8 cellular contexts compared by ENCODE assay signal in genomic region chr7:99928994-99929729, GRCh38. TPM values are rescaled to one million over a fixed set of nuclear protein-coding genes. Genes with fewer than 3 reads are reported as not detected.
DNase-seq lines count a peak whose midpoint lies in the region; ATAC-seq and TF ChIP-seq lines count a peak whose summit lies in the region.

Gene GJC3 (minus strand): TSS chr7:99929620. CDS start chr7:99929620, 0 bp downstream.

- H3K36me3 ChIP-seq in GM23338 (ENCODE audit: insufficient read depth) = no peaks in the 10 kb centered on the region

- no peak within 1 kb of the TSS; the same call in 1 of the 2 replicates for H3K27ac ChIP-seq in GM23338 (ENCODE audit: low read depth)
- peak within 1 kb of the TSS; percentile 31 for H3K27ac ChIP-seq in temporal lobe (ENCODE audit: low read depth, low read length)

- CTCF ChIA-PET in activated CD4-positive, alpha-beta memory T cell treated with anti-CD3 and anti-CD28 coated beads for 36 hours (lab: Charles Lee) = interaction anchor here (1.0 to 3.8 kb wide), 10 partner anchors 10 to 132 kb away, joined by 3 to 21 read pairs (median 4); partner anchors contain the start of gene TRIM4

- TF ChIP-seq CTCF in GM23338 (conservative IDR thresholded peaks at IDR 0.05; ENCODE audit: low read depth in 2 of 2) (peak; percentile 54 to 82), mesothelial cell of epicardium (IDR thresholded peaks at IDR 0.05; ENCODE audit: unreplicated experiment) (no peak)

- H3K4me1 Mint-ChIP-seq in GM23338 = peaks cover 32% of the 10 kb centered on the region
- peaks cover 19% of the 10 kb centered on the region for H3K4me1 Mint-ChIP-seq in activated CD4-positive, alpha-beta memory T cell treated with anti-CD3 and anti-CD28 coated beads for 36 hours (ENCODE audit: low read depth)
- H3K4me1 Mint-ChIP-seq in mesothelial cell of epicardium = peaks cover 20% of the 10 kb centered on the region

- peak; percentile 98 for ATAC-seq in GM23338
- no peak for ATAC-seq in GM21619 (IDR thresholded peaks at IDR 0.05; ENCODE audit: unreplicated experiment)

- H3F3A ChIP-seq in GM23338 (replicated peaks; ENCODE audit: low read depth) = no peaks in the 10 kb centered on the region

- H3K9me3 Mint-ChIP-seq in GM23338 = no peaks in the 10 kb centered on the region
- H3K9me3 Mint-ChIP-seq in activated CD4-positive, alpha-beta memory T cell treated with anti-CD3 and anti-CD28 coated beads for 36 hours = no peaks in the 10 kb centered on the region
- H3K9me3 Mint-ChIP-seq in mesothelial cell of epicardium = no peaks in the 10 kb centered on the region

- H3K36me3 Mint-ChIP-seq in GM23338 (ENCODE audit: low read depth) = peaks cover 6% of the 10 kb centered on the region; the same call in 2 of the 3 replicates
- no peaks in the 10 kb centered on the region for H3K36me3 Mint-ChIP-seq in activated CD4-positive, alpha-beta memory T cell treated with anti-CD3 and anti-CD28 coated beads for 36 hours
- H3K36me3 Mint-ChIP-seq in mesothelial cell of epicardium = no peaks in the 10 kb centered on the region

- H3K9me2 ChIP-seq in GM23338 (ENCODE audit: insufficient read depth) = peaks cover 24% of the 10 kb centered on the region

- H3K79me2 ChIP-seq in GM23338 (replicated peaks; ENCODE audit: insufficient read depth) = no peaks in the 10 kb centered on the region

- intact Hi-C loops in activated CD4-positive, alpha-beta memory T cell treated with anti-CD3 and anti-CD28 coated beads for 36 hours (cut with micrococcal nuclease) = no loop called here

- H3K27ac Mint-ChIP-seq in GM23338 (no peak within 1 kb of the TSS), mesothelial cell of epicardium (no peak within 1 kb of the TSS)
- no peak within 1 kb of the TSS for H3K27ac Mint-ChIP-seq in activated CD4-positive, alpha-beta memory T cell treated with anti-CD3 and anti-CD28 coated beads for 36 hours

- H3K4me3 ChIP-seq in GM23338 = peak within 1 kb of the TSS; percentile 49

- H4K20me1 ChIP-seq in GM23338 (replicated peaks; ENCODE audit: insufficient read depth) = no peaks in the 10 kb centered on the region

- peak; percentile 54 to 58 for DNase-seq in AML-193 (lab: John Stamatoyannopoulos, UW)
- peak; percentile 84 for DNase-seq in GM23338 (ENCODE audit: low spot score)
- DNase-seq in NCI-H510A treated with DMSO at 0.1 percent for 48 hours (lab: John Stamatoyannopoulos, UW) = peak; percentile 32
- peak; percentile 63 for DNase-seq in activated CD4-positive, alpha-beta memory T cell treated with anti-CD3 and anti-CD28 coated beads for 36 hours
- DNase-seq in epidermal melanocyte (ENCODE audit: insufficient read length, low spot score) = peak; percentile 82
- peak; percentile 27 to 47 for DNase-seq in mesothelial cell of epicardium (ENCODE audit: low spot score in 2 of 2, unreplicated experiment in 2 of 2)

- POLR2A ChIA-PET in activated CD4-positive, alpha-beta memory T cell treated with anti-CD3 and anti-CD28 coated beads for 36 hours (lab: Charles Lee) = interaction anchor here (1.0 to 1.8 kb wide), 2 partner anchors 10 kb away, joined by 3 to 11 read pairs; partner anchors contain the start of gene TRIM4

- H3K27me3 Mint-ChIP-seq in GM23338 (ENCODE audit: insufficient read depth, low read depth, poor library complexity) (peaks cover 12% of the 10 kb centered on the region), mesothelial cell of epicardium (ENCODE audit: low read depth) (peaks cover 45% of the 10 kb centered on the region)
- peaks cover 11% of the 10 kb centered on the region for H3K27me3 Mint-ChIP-seq in activated CD4-positive, alpha-beta memory T cell treated with anti-CD3 and anti-CD28 coated beads for 36 hours

- no peaks in the 10 kb centered on the region for H3K27me3 ChIP-seq in GM23338 (ENCODE audit: insufficient read depth)

- H2AFZ ChIP-seq in GM23338 = peak within 1 kb of the TSS; percentile 48

- H3K4me2 ChIP-seq in GM23338 = peak within 1 kb of the TSS; percentile 70

- peak within 1 kb of the TSS; percentile 65 for H3K4me3 Mint-ChIP-seq in GM23338
- H3K4me3 Mint-ChIP-seq in activated CD4-positive, alpha-beta memory T cell treated with anti-CD3 and anti-CD28 coated beads for 36 hours = peak within 1 kb of the TSS; percentile 68
- H3K4me3 Mint-ChIP-seq in mesothelial cell of epicardium = peak within 1 kb of the TSS; percentile 57

- peaks cover 9% of the 10 kb centered on the region for H3K4me1 ChIP-seq in GM23338 (ENCODE audit: insufficient read depth)

TF ChIP-seq in GM23338, 12 proteins besides CTCF, POLR2A, EP300 and RAD21:
- TF ChIP-seq, protein P1, sequence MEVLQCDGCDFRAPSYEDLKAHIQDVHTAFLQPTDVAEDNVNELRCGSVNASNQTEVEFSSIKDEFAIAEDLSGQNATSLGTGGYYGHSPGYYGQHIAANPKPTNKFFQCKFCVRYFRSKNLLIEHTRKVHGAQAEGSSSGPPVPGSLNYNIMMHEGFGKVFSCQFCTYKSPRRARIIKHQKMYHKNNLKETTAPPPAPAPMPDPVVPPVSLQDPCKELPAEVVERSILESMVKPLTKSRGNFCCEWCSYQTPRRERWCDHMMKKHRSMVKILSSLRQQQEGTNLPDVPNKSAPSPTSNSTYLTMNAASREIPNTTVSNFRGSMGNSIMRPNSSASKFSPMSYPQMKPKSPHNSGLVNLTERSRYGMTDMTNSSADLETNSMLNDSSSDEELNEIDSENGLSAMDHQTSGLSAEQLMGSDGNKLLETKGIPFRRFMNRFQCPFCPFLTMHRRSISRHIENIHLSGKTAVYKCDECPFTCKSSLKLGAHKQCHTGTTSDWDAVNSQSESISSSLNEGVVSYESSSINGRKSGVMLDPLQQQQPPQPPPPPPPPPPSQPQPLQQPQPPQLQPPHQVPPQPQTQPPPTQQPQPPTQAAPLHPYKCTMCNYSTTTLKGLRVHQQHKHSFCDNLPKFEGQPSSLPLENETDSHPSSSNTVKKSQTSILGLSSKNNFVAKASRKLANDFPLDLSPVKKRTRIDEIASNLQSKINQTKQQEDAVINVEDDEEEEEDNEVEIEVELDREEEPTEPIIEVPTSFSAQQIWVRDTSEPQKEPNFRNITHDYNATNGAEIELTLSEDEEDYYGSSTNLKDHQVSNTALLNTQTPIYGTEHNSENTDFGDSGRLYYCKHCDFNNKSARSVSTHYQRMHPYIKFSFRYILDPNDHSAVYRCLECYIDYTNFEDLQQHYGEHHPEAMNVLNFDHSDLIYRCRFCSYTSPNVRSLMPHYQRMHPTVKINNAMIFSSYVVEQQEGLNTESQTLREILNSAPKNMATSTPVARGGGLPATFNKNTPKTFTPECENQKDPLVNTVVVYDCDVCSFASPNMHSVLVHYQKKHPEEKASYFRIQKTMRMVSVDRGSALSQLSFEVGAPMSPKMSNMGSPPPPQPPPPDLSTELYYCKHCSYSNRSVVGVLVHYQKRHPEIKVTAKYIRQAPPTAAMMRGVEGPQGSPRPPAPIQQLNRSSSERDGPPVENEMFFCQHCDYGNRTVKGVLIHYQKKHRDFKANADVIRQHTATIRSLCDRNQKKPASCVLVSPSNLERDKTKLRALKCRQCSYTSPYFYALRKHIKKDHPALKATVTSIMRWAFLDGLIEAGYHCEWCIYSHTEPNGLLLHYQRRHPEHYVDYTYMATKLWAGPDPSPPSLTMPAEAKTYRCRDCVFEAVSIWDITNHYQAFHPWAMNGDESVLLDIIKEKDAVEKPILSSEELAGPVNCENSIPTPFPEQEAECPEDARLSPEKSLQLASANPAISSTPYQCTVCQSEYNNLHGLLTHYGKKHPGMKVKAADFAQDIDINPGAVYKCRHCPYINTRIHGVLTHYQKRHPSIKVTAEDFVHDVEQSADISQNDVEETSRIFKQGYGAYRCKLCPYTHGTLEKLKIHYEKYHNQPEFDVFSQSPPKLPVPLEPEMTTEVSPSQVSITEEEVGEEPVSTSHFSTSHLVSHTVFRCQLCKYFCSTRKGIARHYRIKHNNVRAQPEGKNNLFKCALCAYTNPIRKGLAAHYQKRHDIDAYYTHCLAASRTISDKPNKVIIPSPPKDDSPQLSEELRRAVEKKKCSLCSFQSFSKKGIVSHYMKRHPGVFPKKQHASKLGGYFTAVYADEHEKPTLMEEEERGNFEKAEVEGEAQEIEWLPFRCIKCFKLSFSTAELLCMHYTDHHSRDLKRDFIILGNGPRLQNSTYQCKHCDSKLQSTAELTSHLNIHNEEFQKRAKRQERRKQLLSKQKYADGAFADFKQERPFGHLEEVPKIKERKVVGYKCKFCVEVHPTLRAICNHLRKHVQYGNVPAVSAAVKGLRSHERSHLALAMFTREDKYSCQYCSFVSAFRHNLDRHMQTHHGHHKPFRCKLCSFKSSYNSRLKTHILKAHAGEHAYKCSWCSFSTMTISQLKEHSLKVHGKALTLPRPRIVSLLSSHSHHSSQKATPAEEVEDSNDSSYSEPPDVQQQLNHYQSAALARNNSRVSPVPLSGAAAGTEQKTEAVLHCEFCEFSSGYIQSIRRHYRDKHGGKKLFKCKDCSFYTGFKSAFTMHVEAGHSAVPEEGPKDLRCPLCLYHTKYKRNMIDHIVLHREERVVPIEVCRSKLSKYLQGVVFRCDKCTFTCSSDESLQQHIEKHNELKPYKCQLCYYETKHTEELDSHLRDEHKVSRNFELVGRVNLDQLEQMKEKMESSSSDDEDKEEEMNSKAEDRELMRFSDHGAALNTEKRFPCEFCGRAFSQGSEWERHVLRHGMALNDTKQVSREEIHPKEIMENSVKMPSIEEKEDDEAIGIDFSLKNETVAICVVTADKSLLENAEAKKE (CRISPR knock-in tag; IDR thresholded peaks at IDR 0.05) = peak; percentile 57; the same call in 1 of the 2 replicates
- no peak for TF ChIP-seq JUNB (IDR thresholded peaks at IDR 0.05; ENCODE audit: unreplicated experiment)

RNA-seq across cellular contexts. Expression of gene GJC3, which starts in this region (rescaled TPM):
- 0.23 and 0.56 TPM in 2 replicates for total RNA-seq in GM23338 (2014; rRNA removed; shearing (Covaris generic))
- polyA plus RNA-seq in GM23338 (2016; fragmentation: Nextera tagmentation; extraction: Ambion mirVana) = 3.1 and 3.8 TPM in 2 replicates
- under 1 TPM; 0.19 to 0.45 TPM for total RNA-seq in activated CD4-positive, alpha-beta memory T cell treated with anti-CD3 and anti-CD28 coated beads for 36 hours
- 0.27 to 0.54 TPM in 2 of 3 replicates, not detected in the other for total RNA-seq in mesothelial cell of epicardium
- total RNA-seq in temporal lobe = not detected

Comparison
In these comparisons a context has a peak if more than half of its experiments do, and no peak if none do; other contexts are left out.
1. Peak in DNase-seq in activated CD4-positive, alpha-beta memory T cell treated with anti-CD3 and anti-CD28 coated beads for 36 hours; RNA of the gene not detected or under 1 TPM.
2. Peak in DNase-seq in mesothelial cell of epicardium; RNA of the gene not detected or under 1 TPM.
3. DNase-seq: peak in every context shown above with its lines; median percentile 84 in GM23338; 82 in epidermal melanocyte; 63 in activated CD4-positive, alpha-beta memory T cell treated with anti-CD3 and anti-CD28 coated beads for 36 hours; 56 in AML-193; 37 in mesothelial cell of epicardium; 32 in NCI-H510A treated with DMSO at 0.1 percent for 48 hours.